1 cellular context compared by ENCODE assay signal in the genomic region with DNA sequence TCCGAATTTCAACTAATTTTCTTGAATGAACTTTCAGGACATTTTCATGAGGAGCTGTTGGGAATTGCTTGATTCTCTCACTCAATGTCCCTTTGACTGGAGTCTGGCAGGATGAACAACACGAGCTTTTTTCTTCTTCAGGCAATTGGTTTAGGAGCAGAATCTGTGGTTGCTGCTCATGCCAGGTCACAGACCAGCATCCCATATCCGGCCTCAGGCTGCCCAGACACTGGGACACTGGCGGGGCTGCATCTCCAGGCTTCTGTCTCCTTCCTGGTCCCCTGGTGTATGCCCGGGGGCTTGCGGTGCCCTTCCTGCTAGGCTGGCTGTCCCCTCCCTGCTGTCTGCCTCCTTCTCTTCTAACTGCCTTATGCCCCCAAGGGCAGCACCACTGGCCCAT.
TF ChIP-seq lines count a peak whose summit lies in the region.

No MANE protein-coding gene starts in this region.

TF ChIP-seq in SK-N-SH, 30 proteins besides CTCF, POLR2A, EP300 and RAD21 (continued from another document):
- TF ChIP-seq IRF3 (IDR thresholded peaks at IDR 0.05; ENCODE audit: low read depth, low read length) (no peak), ELF1 (IDR thresholded peaks at IDR 0.05) (no peak), CHD2 (IDR thresholded peaks at IDR 0.05; ENCODE audit: low read length, partially characterized antibody) (no peak), FOXJ3 (CRISPR knock-in tag; IDR thresholded peaks at IDR 0.05) (no peak), FOXM1 (IDR thresholded peaks at IDR 0.05; ENCODE audit: low read depth) (no peak), REST (IDR thresholded peaks at IDR 0.05; ENCODE audit: low read depth, low read length) (no peak), USF2 (IDR thresholded peaks at IDR 0.05; ENCODE audit: borderline replicate concordance, low read depth, low read length) (no peak), RXRA (IDR thresholded peaks at IDR 0.05; ENCODE audit: borderline replicate concordance, low read depth) (no peak), SIN3A (IDR thresholded peaks at IDR 0.05; ENCODE audit: borderline replicate concordance, low read depth, low read length) (no peak), MXI1 (IDR thresholded peaks at IDR 0.05; ENCODE audit: low read depth, low read length) (no peak)
